Comparison of ENCODE assay signal across 15 cellular contexts in the genomic region with DNA sequence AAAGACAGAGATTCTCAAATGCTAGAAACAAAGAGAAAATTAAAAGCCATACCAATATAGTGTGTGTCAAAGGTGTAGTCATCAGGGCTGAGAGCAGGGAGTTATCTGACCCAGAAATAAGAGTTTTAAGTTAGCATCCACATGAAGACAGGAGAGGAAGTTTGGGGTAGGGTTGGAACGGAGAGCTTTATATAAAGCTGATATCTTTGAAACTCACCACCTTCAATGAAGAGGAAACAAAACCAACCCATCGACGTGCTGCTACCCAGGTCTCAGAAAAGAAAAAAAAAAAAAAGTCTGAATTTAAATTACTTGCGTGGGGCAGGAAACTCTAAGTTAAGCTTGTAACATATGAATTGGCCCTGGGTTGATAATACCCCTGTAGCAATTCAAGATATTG. TPM values are rescaled to one million over a fixed set of nuclear protein-coding genes. Genes with fewer than 3 reads are reported as not detected.
DNase-seq lines count a peak whose midpoint lies in the region; ATAC-seq, FAIRE-seq and TF ChIP-seq lines count a peak whose summit lies in the region.
"Had no signal": no experiment of that assay in that cellular context is flagged by ENCODE, and none has a peak within 500 bp of the region (broad histone marks: within the 10 kb centered on the region; RNA-seq: fewer than 3 reads in every experiment).

No MANE protein-coding gene starts in this region.

- H3K4me3 ChIP-seq in SU-DHL-6 (ENCODE audit: insufficient read depth, low read length, poor library complexity, severe bottlenecking), result no peak overlapping the region
- no peak overlapping the region for H3K4me3 ChIP-seq in GM12878
- H3K4me3 ChIP-seq: thoracic aorta had no signal

- no peaks in the 10 kb centered on the region for H3K4me1 ChIP-seq in GM12878 (ENCODE audit: control insufficient read depth, insufficient read depth, low read length)

- H3K9ac ChIP-seq in SU-DHL-6 (ENCODE audit: low read length) (no peak overlapping the region), GM12878 (ENCODE audit: control insufficient read depth, insufficient read depth, low read length) (no peak overlapping the region)

- no peaks in the 10 kb centered on the region for H3K9me2 ChIP-seq in SU-DHL-6 (replicated peaks; ENCODE audit: insufficient read depth, low read length)

- no peak for TF ChIP-seq RAD21 in GM12878 (IDR thresholded peaks at IDR 0.05; ENCODE audit: insufficient read depth, low read depth, low read length)

- 28% methylated on average over 4 of the region's 4 CpGs for WGBS in GM12878 (ENCODE audit: insufficient coverage, insufficient replicate concordance, low lambda C conversion rate, missing lambda C conversion rate)

- H3K4me2 ChIP-seq in SU-DHL-6 (ENCODE audit: low read depth, low read length, poor library complexity, severe bottlenecking) (peak overlapping the region; percentile 44), GM12878 (ENCODE audit: control insufficient read depth, insufficient read depth) (no peak overlapping the region)

- POLR2A ChIA-PET in GM12878 (lab: Charles Lee), result interaction anchor here (1.0 kb wide), 1 partner anchor 15 kb away, joined by 3 read pairs; no protein-coding TSS in a partner anchor

- H3K79me2 ChIP-seq in SU-DHL-6 (ENCODE audit: insufficient read depth, low read length) (no peaks in the 10 kb centered on the region), GM12878 (ENCODE audit: control insufficient read depth, insufficient read depth, low read length) (no peaks in the 10 kb centered on the region)

- RAD21 ChIA-PET in GM12878 (lab: Charles Lee; ENCODE audit: unreplicated experiment), result interaction anchor here (1.5 kb wide), 1 partner anchor 166 kb away, joined by 3 read pairs; no protein-coding TSS in a partner anchor

- H3F3A ChIP-seq in SU-DHL-6 (ENCODE audit: insufficient read depth), result no peaks in the 10 kb centered on the region

- TF ChIP-seq CTCF in SU-DHL-6 (IDR thresholded peaks at IDR 0.05; ENCODE audit: insufficient read depth, low read length, poor library complexity, severe bottlenecking) (no peak), GM12878 (IDR thresholded peaks at IDR 0.05 in 2 of 3, conservative IDR thresholded peaks at IDR 0.05 in 1 of 3; ENCODE audit: control insufficient read depth in 2 of 3, extremely low read depth in 1 of 3, insufficient read depth in 1 of 3, low read depth in 3 of 3, low read length in 3 of 3) (no peak)

- no peaks in the 10 kb centered on the region for H3K27me3 Mint-ChIP-seq in activated T-cell treated with anti-CD3 and anti-CD28 coated beads, Interleukin-2, amount 50 U/mL, for 24 hours

- DNase-seq in activated T-cell treated with anti-CD3 and anti-CD28 coated beads, Interleukin-2, amount 50 U/mL, for 24 hours, result no peak
- DNase-seq in activated T-cell treated with anti-CD3 and anti-CD28 coated beads for 4 hours (no peak), GM12878 (ENCODE audit: low read depth, low spot score) (no peak), NAMALWA (ENCODE audit: low spot score) (no peak)
- DNase-seq in stimulated activated naive CD8-positive, alpha-beta T cell treated with anti-CD3 and anti-CD28 coated beads, Interleukin-15, Interleukin-2, amounts not matched to agents 100 U/mL and 50 U/mL, for 24 hours, result no peak
- DNase-seq: ACHN; activated CD4-positive, alpha-beta T cell treated with anti-CD3 and anti-CD28 coated beads for 1 hour; hypothalamus; NCI-H2107; NCI-H69 had no signal

- in situ Hi-C loops in GM12878 (cut with MboI), result no loop called here

- H3K9me3 ChIP-seq in SU-DHL-6 (ENCODE audit: insufficient read depth, low read length) (no peaks in the 10 kb centered on the region), GM12878 (replicated peaks; ENCODE audit: control insufficient read depth, insufficient read depth, low read length) (no peaks in the 10 kb centered on the region; the same call in 2 of the 3 replicates)
- H3K9me3 ChIP-seq: thoracic aorta had no signal

- H3K9me3 Mint-ChIP-seq in activated T-cell treated with anti-CD3 and anti-CD28 coated beads, Interleukin-2, amount 50 U/mL, for 24 hours, result peaks cover 7% of the 10 kb centered on the region

- FAIRE-seq in GM12878 (lab: Jason Lieb, UNC), result no peak

- no TSS peak for BruUV-seq in GM12878 (replicated peaks; lab: Mats Ljungman, UMichigan)

- H2AFZ ChIP-seq in SU-DHL-6 (ENCODE audit: low read depth, low read length, severe bottlenecking) (peak overlapping the region; percentile 27), GM12878 (ENCODE audit: control insufficient read depth, low read depth, low read length) (no peak overlapping the region)

- CTCF ChIA-PET in GM12878 (lab: Yijun Ruan, JAX), result no interaction called here

- ATAC-seq in GM12878 (no peak), GM18873 (IDR thresholded peaks at IDR 0.05; ENCODE audit: low FRiP score, unreplicated experiment) (no peak), GM18505 (IDR thresholded peaks at IDR 0.05; ENCODE audit: unreplicated experiment) (no peak)
- peak; percentile 33 for ATAC-seq in stimulated activated naive CD8-positive, alpha-beta T cell treated with anti-CD3 and anti-CD28 coated beads, Interleukin-15, Interleukin-2, amounts not matched to agents 100 U/mL and 50 U/mL, for 24 hours

- TF ChIP-seq EP300 in GM12878 (IDR thresholded peaks at IDR 0.05; ENCODE audit: borderline replicate concordance in 1 of 2, control insufficient read depth in 1 of 2, low read depth in 2 of 2, low read length in 2 of 2), result no peak

- peaks cover 10% of the 10 kb centered on the region for H3K36me3 Mint-ChIP-seq in activated T-cell treated with anti-CD3 and anti-CD28 coated beads, Interleukin-2, amount 50 U/mL, for 24 hours (ENCODE audit: low read depth)

- H3K27ac Mint-ChIP-seq in activated T-cell treated with anti-CD3 and anti-CD28 coated beads, Interleukin-2, amount 50 U/mL, for 24 hours, result peak overlapping the region; percentile 90

- H3K27ac ChIP-seq in SU-DHL-6 (ENCODE audit: low read depth, low read length) (peak overlapping the region; percentile 20; the same call in 1 of the 2 replicates), GM12878 (ENCODE audit: control insufficient read depth, insufficient read depth) (no peak overlapping the region)
- H3K27ac ChIP-seq: RWPE1, thoracic aorta had no signal

- intact Hi-C loops in GM12878 (cut with micrococcal nuclease; ENCODE audit: unreplicated experiment), result no loop called here

- peaks cover 90% of the 10 kb centered on the region for H3K4me1 Mint-ChIP-seq in activated T-cell treated with anti-CD3 and anti-CD28 coated beads, Interleukin-2, amount 50 U/mL, for 24 hours (ENCODE audit: low read depth)

- no peak for TF ChIP-seq POLR2A in GM12878 (IDR thresholded peaks at IDR 0.05; ENCODE audit: low read depth, low read length)
- TF ChIP-seq POLR2A in GM18505 (IDR thresholded peaks at IDR 0.05; ENCODE audit: borderline replicate concordance, extremely low read depth, insufficient read depth, insufficient read length), result no peak

- H3K36me3 ChIP-seq in SU-DHL-6 (ENCODE audit: low read length) (no peaks in the 10 kb centered on the region), GM12878 (ENCODE audit: control insufficient read depth in 2 of 2, insufficient read depth in 2 of 2, low read length in 1 of 2) (no peaks in the 10 kb centered on the region)
- H3K36me3 ChIP-seq: thoracic aorta had no signal

- H3K4me3 Mint-ChIP-seq in activated T-cell treated with anti-CD3 and anti-CD28 coated beads, Interleukin-2, amount 50 U/mL, for 24 hours, result peak overlapping the region; percentile 77

- H4K20me1 ChIP-seq in SU-DHL-6 (ENCODE audit: low read depth, low read length) (no peaks in the 10 kb centered on the region), GM12878 (ENCODE audit: control insufficient read depth, insufficient read depth) (no peaks in the 10 kb centered on the region)

- SMC1A ChIA-PET in GM12878 (lab: Charles Lee; ENCODE audit: uncharacterized antibody, unreplicated experiment), result interaction anchor here (0.7 kb wide), 1 partner anchor 12 kb away, joined by 3 read pairs; no protein-coding TSS in a partner anchor

- no peaks in the 10 kb centered on the region for H3K27me3 ChIP-seq in SU-DHL-6 (ENCODE audit: low read length)
- no peaks in the 10 kb centered on the region for H3K27me3 ChIP-seq in GM12878 (replicated peaks in 1 of 2; ENCODE audit: control insufficient read depth in 2 of 2, insufficient read depth in 2 of 2, low read length in 1 of 2)

TF ChIP-seq in GM12878, 131 proteins besides CTCF, POLR2A, EP300 and RAD21:
- no peak for TF ChIP-seq WRNIP1 (IDR thresholded peaks at IDR 0.05; ENCODE audit: borderline replicate concordance, low read depth, low read length)
- 0 out of 2 replicates have a peak, but pooled peaks have one; percentile 23 for TF ChIP-seq ZNF384 (IDR thresholded peaks at IDR 0.05; ENCODE audit: borderline replicate concordance, low read depth, low read length)
- no peak for TF ChIP-seq LARP7 (IDR thresholded peaks at IDR 0.05)

RNA-seq across cellular contexts. Expression of a gene that starts 42.4 kb away (rescaled TPM):
- 0.15 TPM in 1 of 2 replicates, not detected in the other for total RNA-seq in GM12878 (2013; cell fraction: nucleolus; rRNA removed)
- total RNA-seq in GM12878 (2014; rRNA removed) (0.06 TPM in 1 of 2 replicates, not detected in the other), GM12878 (2014; rRNA removed; fragmentation: Illumina TruSeq; extraction: Trizol) (0.04 TPM in 1 of 2 replicates, not detected in the other), GM12878 (2021) (0.24 and 0.26 TPM in 2 replicates)
- 0.49 TPM for polyA plus RNA-seq in GM12878 (2011; ENCODE audit: low read depth)
- polyA plus RNA-seq in GM12878 (2011; rRNA removed) (0.72 and 0.94 TPM in 2 replicates), GM12878 (2014; fragmentation: Illumina TruSeq; extraction: Trizol) (0.07 TPM in 1 of 2 replicates, not detected in the other), GM12878 (2014; fragmentation: Nextera tagmentation; extraction: Ambion mirVana) (not detected), GM12878 (2014; rRNA removed) (0.03 and 0.04 TPM in 2 replicates), GM12878 (2016; fragmentation: Nextera tagmentation; extraction: Ambion mirVana) (not detected)
- 0.53 and 0.61 TPM in 2 replicates for polyA plus RNA-seq in GM12878 (2011; cell fraction: cytosol; rRNA removed)
- polyA plus RNA-seq in GM12878 (2011; cell fraction: nucleus; rRNA removed), result 0.48 and 0.63 TPM in 2 replicates
- polyA plus RNA-seq in GM12878 (2012), result 1.2 and 1.6 TPM in 2 replicates
- 0.37 and 0.62 TPM in 2 replicates for polyA minus RNA-seq in GM12878 (2011; rRNA and poly(A)+ RNA removed)
- polyA minus RNA-seq in GM12878 (2011; cell fraction: cytosol; rRNA and poly(A)+ RNA removed), result 0.27 and 0.52 TPM in 2 replicates
- 0.60 and 0.77 TPM in 2 replicates for polyA minus RNA-seq in GM12878 (2011; cell fraction: nucleus; rRNA and poly(A)+ RNA removed)
